9 cellular contexts compared by ENCODE assay signal in genomic region chr6:12332750-12333079, GRCh38. TPM values are rescaled to one million over a fixed set of nuclear protein-coding genes. Genes with fewer than 3 reads are reported as not detected.
A peak's percentile ranks its signal among the peaks of the same experiment; 100 is the strongest.
DNase-seq lines count a peak whose midpoint lies in the region; ATAC-seq and TF ChIP-seq lines count a peak whose summit lies in the region.
"Not testable (repeated sequence)": the region's sequence is repeated elsewhere in the genome, so short reads cannot be mapped to it uniquely, and the experiment has no call there.
"Had no signal": no experiment of that assay in that cellular context is flagged by ENCODE, and none has a peak within 500 bp of the region (broad histone marks: within the 10 kb centered on the region; RNA-seq: fewer than 3 reads in every experiment).

No MANE protein-coding gene starts in this region.

- H3K36me3 Mint-ChIP-seq in Caco-2 (ENCODE audit: insufficient read depth, unreplicated experiment): peaks cover 24% of the 10 kb centered on the region
- not testable (repeated sequence) for H3K36me3 Mint-ChIP-seq in type B pancreatic cell

- H3K9me3 Mint-ChIP-seq in Caco-2 (ENCODE audit: unreplicated experiment): peaks cover 11% of the 10 kb centered on the region
- H3K9me3 Mint-ChIP-seq in type B pancreatic cell: not testable (repeated sequence)

- not testable (repeated sequence) for H3K27me3 Mint-ChIP-seq in Caco-2 (ENCODE audit: insufficient read depth, unreplicated experiment); type B pancreatic cell

- DNase-seq in Caco-2; Panc1 (ENCODE audit: low read depth, low spot score); body of pancreas; hepatocyte (ENCODE audit: low spot score); thoracic aorta (ENCODE audit: low spot score); type B pancreatic cell (ENCODE audit: extremely low spot score, unreplicated experiment): not testable (repeated sequence)

- CTCF ChIA-PET in Caco-2 (lab: Charles Lee): interaction anchor here (1.8 kb wide), 1 partner anchor 39 kb away, joined by 5 read pairs; no protein-coding TSS in a partner anchor
- CTCF ChIA-PET in Panc1 (lab: Charles Lee): not testable (repeated sequence)

- not testable (repeated sequence) for H3K27ac ChIP-seq in BLaER1
- H3K27ac ChIP-seq in Panc1 (ENCODE audit: low read length) (peak overlapping the region; percentile 76; the same call in 1 of the 2 replicates), body of pancreas (peak overlapping the region; percentile 94 to 97 (median 94)), hepatocyte (peak overlapping the region; percentile 89), mucosa of rectum (ENCODE audit: low read depth in 2 of 2, low read length in 2 of 2) (peak overlapping the region; percentile 91 to 93), thoracic aorta (peak overlapping the region; percentile 54 to 70)

- not testable (repeated sequence) for H3K4me3 ChIP-seq in BLaER1; Caco-2 (ENCODE audit: low read depth, low read length); Panc1 (ENCODE audit: low read depth in 2 of 2, low read length in 2 of 2); body of pancreas; hepatocyte; mucosa of rectum (ENCODE audit: low read length in 2 of 2); thoracic aorta

- intact Hi-C loops in Caco-2 (cut with micrococcal nuclease; ENCODE audit: unreplicated experiment): loop anchor here (1.0 kb wide), 3 partner anchors 8 to 16 kb away; no protein-coding TSS in a partner anchor
- intact Hi-C loops in Panc1 (cut with micrococcal nuclease; ENCODE audit: unreplicated experiment); body of pancreas (cut with DNase I): not testable (repeated sequence)

- not testable (repeated sequence) for TF ChIP-seq CTCF in Caco-2 (IDR thresholded peaks at IDR 0.05; ENCODE audit: insufficient read depth in 1 of 2, low read depth in 1 of 2, low read length in 1 of 2, severe bottlenecking in 1 of 2, unreplicated experiment in 1 of 2); Panc1 (IDR thresholded peaks at IDR 0.05); body of pancreas (IDR thresholded peaks at IDR 0.05); hepatocyte (IDR thresholded peaks at IDR 0.05; ENCODE audit: poor library complexity); thoracic aorta (IDR thresholded peaks at IDR 0.05); type B pancreatic cell (conservative IDR thresholded peaks at IDR 0.05)

- peak overlapping the region; percentile 91 for H3K27ac Mint-ChIP-seq in Caco-2 (ENCODE audit: unreplicated experiment)
- H3K27ac Mint-ChIP-seq in type B pancreatic cell: peak overlapping the region; percentile 61

- H3K4me1 ChIP-seq in BLaER1 (peaks cover 15% of the 10 kb centered on the region), Caco-2 (peaks cover 44% of the 10 kb centered on the region), Panc1 (ENCODE audit: control insufficient read depth, insufficient read depth, low read length) (peaks cover 40% of the 10 kb centered on the region), body of pancreas (peaks cover 76% of the 10 kb centered on the region), hepatocyte (ENCODE audit: insufficient read depth) (peaks cover 11% of the 10 kb centered on the region), mucosa of rectum (ENCODE audit: control insufficient read depth in 2 of 2, insufficient read depth in 2 of 2, low read length in 2 of 2) (peaks cover 17 to 28% of the 10 kb centered on the region in 2 donors), thoracic aorta (ENCODE audit: control insufficient read depth in 1 of 2, low read depth in 2 of 2) (peaks cover 11 to 28% of the 10 kb centered on the region in 2 donors)

- H3K79me2 ChIP-seq in hepatocyte: not testable (repeated sequence)

- POLR2A ChIA-PET in Caco-2 (lab: Charles Lee) (interaction anchor here (1.2 kb wide), 1 partner anchor 41 kb away, joined by 15 read pairs; the partner anchor contains the start of gene EDN1), Panc1 (lab: Charles Lee) (interaction anchor here (0.7 kb wide), 1 partner anchor 18 kb away, joined by 3 read pairs; no protein-coding TSS in a partner anchor)

- not testable (repeated sequence) for BruUV-seq in Caco-2 (replicated peaks; lab: Mats Ljungman, UMichigan); Panc1 (replicated peaks; lab: Mats Ljungman, UMichigan)

- H3K9me2 ChIP-seq in hepatocyte (replicated peaks; ENCODE audit: insufficient read depth): not testable (repeated sequence)

- not testable (repeated sequence) for H4K20me1 ChIP-seq in BLaER1; hepatocyte (ENCODE audit: insufficient read depth, poor library complexity, severe bottlenecking)

- H3K4me2 ChIP-seq in BLaER1: peak overlapping the region; percentile 57
- H3K4me2 ChIP-seq in hepatocyte: not testable (repeated sequence)

- H3K4me1 Mint-ChIP-seq in Caco-2 (ENCODE audit: low read depth, unreplicated experiment): peaks cover 51% of the 10 kb centered on the region
- H3K4me1 Mint-ChIP-seq in type B pancreatic cell (ENCODE audit: unreplicated experiment): peaks cover 12% of the 10 kb centered on the region

- not testable (repeated sequence) for H3K9me3 ChIP-seq in BLaER1; Caco-2; Panc1 (ENCODE audit: control insufficient read depth, insufficient read depth, low read depth, low read length); body of pancreas; hepatocyte (ENCODE audit: low read depth); mucosa of rectum (ENCODE audit: control insufficient read depth in 2 of 2, low read length in 2 of 2); thoracic aorta

- not testable (repeated sequence) for H3K4me3 Mint-ChIP-seq in Caco-2 (ENCODE audit: unreplicated experiment); type B pancreatic cell

- in situ Hi-C loops in Panc1 (cut with HindIII; ENCODE audit: low pct_unique_long_range_greater_than_20kb, low sequenced_read_pairs): not testable (repeated sequence)

- H3K9ac ChIP-seq in BLaER1: not testable (repeated sequence)
- H3K9ac ChIP-seq in mucosa of rectum (ENCODE audit: low read depth in 1 of 2, low read length in 2 of 2): peak overlapping the region in 1 of 2 donors; percentile 39

- H2AFZ ChIP-seq in hepatocyte: not testable (repeated sequence)

- TF ChIP-seq POLR2A in body of pancreas (IDR thresholded peaks at IDR 0.05): not testable (repeated sequence)

- H3K36me3 ChIP-seq in BLaER1; Caco-2 (ENCODE audit: control insufficient read depth, insufficient read depth, low read length); Panc1 (ENCODE audit: control insufficient read depth, insufficient read depth, low read length); body of pancreas (replicated peaks in 1 of 2; ENCODE audit: insufficient read depth in 1 of 2, low read depth in 2 of 2); hepatocyte (replicated peaks; ENCODE audit: insufficient read depth, low read depth); mucosa of rectum (ENCODE audit: control insufficient read depth in 2 of 2, insufficient read depth in 2 of 2, low read length in 2 of 2); thoracic aorta: not testable (repeated sequence)

- H3K27me3 ChIP-seq in BLaER1; Caco-2 (replicated peaks; ENCODE audit: control insufficient read depth, insufficient read depth, low read length); Panc1 (ENCODE audit: control insufficient read depth, insufficient read depth, low read length); body of pancreas; hepatocyte; mucosa of rectum (ENCODE audit: control insufficient read depth in 2 of 2, insufficient read depth in 2 of 2, low read length in 2 of 2); thoracic aorta (replicated peaks; ENCODE audit: insufficient read depth): not testable (repeated sequence)

- not testable (repeated sequence) for ATAC-seq in Panc1; body of pancreas; thoracic aorta (ENCODE audit: insufficient number of reproducible peaks, low FRiP score, low read depth)

- WGBS in body of pancreas, 2 donors: 54 to 56% methylated on average over 5 of the region's 5 CpGs
- 87% methylated on average over 5 of the region's 5 CpGs for WGBS in hepatocyte (ENCODE audit: low lambda C conversion rate, missing lambda C conversion rate)

RNA-seq across cellular contexts. Expression of gene EDN1, which starts 42.6 kb away (rescaled TPM):
- total RNA-seq in Caco-2 (2022) (13.5 and 14.0 TPM in 2 replicates), Panc1 (2021; ENCODE audit: unreplicated experiment) (15.1 TPM), body of pancreas (10 to 100 TPM in 1 of 2 donors, under 1 TPM in 1; 0.66 to 19.7 TPM), hepatocyte (25.0 and 26.7 TPM in 2 replicates), thoracic aorta (10 to 100 TPM in 1 of 2 donors, 1 to 10 TPM in 1; 6.5 to 11.8 TPM), type B pancreatic cell (ENCODE audit: low replicate concordance) (8.9 and 20.3 TPM in 2 replicates)
- 18.0 TPM for polyA plus RNA-seq in Panc1 (2012; ENCODE audit: insufficient read length)
- polyA plus RNA-seq in hepatocyte: 40.7 and 41.8 TPM in 2 replicates
- polyA plus RNA-seq: CD8-positive, alpha-beta memory T cell had no signal
